ENCODE assay signal across 20 cellular contexts in the genomic region with DNA sequence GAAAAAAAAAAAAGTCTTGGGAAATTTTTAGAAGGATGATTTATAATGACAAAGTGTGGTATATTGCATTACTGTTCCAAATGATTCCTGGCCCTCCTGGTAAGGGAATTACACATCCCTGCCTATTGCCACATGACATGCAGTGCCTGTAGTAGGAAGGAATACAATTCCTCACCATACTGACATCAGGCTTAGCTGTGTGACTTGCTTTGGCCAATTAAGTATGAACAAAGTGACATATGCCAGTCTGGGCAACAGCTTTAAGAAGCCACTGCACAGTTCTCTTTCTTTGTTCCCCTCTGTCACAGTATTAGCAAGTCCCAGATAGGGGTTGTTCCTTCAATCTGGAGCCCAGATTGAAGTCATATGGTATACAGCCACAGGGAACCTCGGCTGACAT.
DNase-seq lines count a peak whose midpoint lies in the region; FAIRE-seq and TF ChIP-seq lines count a peak whose summit lies in the region.
"Had no signal": no experiment of that assay in that cellular context is flagged by ENCODE, and none has a peak within 500 bp of the region (broad histone marks: within the 10 kb centered on the region; RNA-seq: fewer than 3 reads in every experiment).

No MANE protein-coding gene starts in this region.

- H3K4me3 ChIP-seq in foreskin fibroblast (ENCODE audit: low read depth in 1 of 2, low read length in 2 of 2) = no peak overlapping the region
- H3K4me3 ChIP-seq: body of pancreas had no signal

- no peak for TF ChIP-seq POLR2A in H54 (IDR thresholded peaks at IDR 0.05; ENCODE audit: low read depth, low read length)

- FAIRE-seq in H54 (lab: Jason Lieb, UNC) = peak; percentile 66

- DNase-seq in AG08395 (ENCODE audit: low spot score) (peak; percentile 61), H54 (ENCODE audit: insufficient read length, low spot score) (no peak), NOMO-1 treated with DMSO at 0.1 percent for 48 hours (lab: John Stamatoyannopoulos, UW; ENCODE audit: unreplicated experiment) (peak; percentile 24), foreskin fibroblast (peak; percentile 67 to 79), inferior parietal cortex (ENCODE audit: extremely low spot score) (no peak), epidermal melanocyte (ENCODE audit: insufficient read length, low spot score) (no peak), iPS-NIHi7 (ENCODE audit: extremely low spot score) (no peak), mesenteric fat pad (ENCODE audit: low spot score) (no peak)
- DNase-seq: activated CD4-positive, alpha-beta T cell treated with anti-CD3 and anti-CD28 coated beads, Interleukin-2, amount 50 U/mL, for 4 hours; activated naive CD4-positive, alpha-beta T cell treated with anti-CD3 and anti-CD28 coated beads, Interleukin-2, amount 50 U/mL, for 16 hours; body of pancreas; CD4-positive, alpha-beta T cell; DMS79 treated with DMSO at 0.1 percent for 48 hours; hippocampal formation; kidney glomerular epithelial cell; NCI-H187 treated with DMSO at 0.1 percent for 48 hours; NCI-H526; RPMI8226; stimulated activated CD4-positive, alpha-beta T cell treated with anti-CD3 and anti-CD28 coated beads, Interleukin-4, amount 100 ng/mL, for 24 hours; substantia nigra had no signal

- TF ChIP-seq CTCF in foreskin fibroblast (IDR thresholded peaks at IDR 0.05; ENCODE audit: low read depth, low read length) = no peak

Comparison
In these comparisons a context has a peak if more than half of its experiments do, and no peak if none do; other contexts are left out.
1. DNase-seq: peak in AG08395 (single experiment), NOMO-1 treated with DMSO at 0.1 percent for 48 hours (single experiment) and foreskin fibroblast (2 of 2); none in H54 (single experiment), inferior parietal cortex (single experiment), epidermal melanocyte (single experiment), iPS-NIHi7 (single experiment) and mesenteric fat pad (single experiment).